In the genomic region with DNA sequence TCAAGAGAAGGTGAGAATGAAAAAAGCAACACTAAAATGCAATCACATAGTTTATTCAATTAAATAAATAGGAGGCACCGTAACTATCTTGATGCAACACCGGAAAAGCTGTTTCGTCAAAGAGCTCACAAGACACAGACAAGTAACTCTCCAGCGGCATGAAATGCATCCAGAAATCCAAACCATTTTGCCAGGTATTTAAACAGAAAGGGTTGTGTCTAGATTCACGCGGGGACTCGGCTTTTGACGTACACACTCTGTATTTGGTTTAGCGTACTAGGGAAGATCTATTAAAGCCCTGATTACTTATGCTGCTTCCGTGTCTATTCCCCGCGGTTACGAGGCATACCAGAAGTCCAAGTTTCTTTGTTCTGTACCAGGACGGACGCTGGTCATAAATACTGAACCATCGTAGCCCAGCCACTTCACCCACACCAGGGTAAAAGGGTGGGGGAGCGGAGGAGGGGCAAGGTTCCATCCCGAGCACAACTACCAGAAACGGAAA, we compare ENCODE assay signal across 8 cellular contexts. TPM values are rescaled to one million over a fixed set of nuclear protein-coding genes. Genes with fewer than 3 reads are reported as not detected.
DNase-seq lines count a peak whose midpoint lies in the region; ATAC-seq, FAIRE-seq and TF ChIP-seq lines count a peak whose summit lies in the region.

No MANE protein-coding gene starts in this region.

- POLR2A ChIA-PET in Panc1 (lab: Charles Lee): interaction anchor here (0.6 kb wide), 1 partner anchor 653 kb away, joined by 3 read pairs; no protein-coding TSS in a partner anchor

- ATAC-seq in HG02840 (IDR thresholded peaks at IDR 0.05; ENCODE audit: low FRiP score, unreplicated experiment) (peak; percentile 7), Panc1 (no peak; the same call in 1 of the 2 replicates)

- BruUV-seq in Panc1 (replicated peaks; lab: Mats Ljungman, UMichigan): no TSS peak

- H3K4me1 ChIP-seq in Panc1 (ENCODE audit: control insufficient read depth, insufficient read depth, low read length): peaks cover 24% of the 10 kb centered on the region

- no peak for FAIRE-seq in bronchial epithelial cell (lab: Jason Lieb, UNC)

- H3K27ac ChIP-seq in Panc1 (ENCODE audit: low read length): peak overlapping the region; percentile 92

- TF ChIP-seq CTCF in Panc1 (IDR thresholded peaks at IDR 0.05) (no peak), bronchial epithelial cell (IDR thresholded peaks at IDR 0.05; ENCODE audit: insufficient read depth, low read length, severe bottlenecking) (no peak)

- no peaks in the 10 kb centered on the region for H3K9me3 ChIP-seq in Panc1 (ENCODE audit: control insufficient read depth, insufficient read depth, low read depth, low read length)

- DNase-seq in NCI-H2196 treated with DMSO at 0.1 percent for 48 hours (lab: John Stamatoyannopoulos, UW; ENCODE audit: unreplicated experiment) (peak; percentile 3), NCI-H2196 (lab: John Stamatoyannopoulos, UW; ENCODE audit: unreplicated experiment) (no peak), Panc1 (ENCODE audit: low read depth, low spot score) (no peak), bronchial epithelial cell (ENCODE audit: low read depth) (peak; percentile 69), kidney tubule cell (ENCODE audit: low spot score) (peak; percentile 66), stromal cell of bone marrow (ENCODE audit: low read depth) (peak; percentile 38), NCI-H2029 treated with DMSO at 0.1 percent for 48 hours (lab: John Stamatoyannopoulos, UW) (no peak)

- H3K27me3 ChIP-seq in Panc1 (ENCODE audit: control insufficient read depth, insufficient read depth, low read length): no peaks in the 10 kb centered on the region
- no peaks in the 10 kb centered on the region for H3K27me3 ChIP-seq in bronchial epithelial cell (ENCODE audit: control insufficient read depth, insufficient read depth, low read length)

- intact Hi-C loops in Panc1 (cut with micrococcal nuclease; ENCODE audit: unreplicated experiment): no loop called here

- H3K36me3 ChIP-seq in Panc1 (ENCODE audit: control insufficient read depth, insufficient read depth, low read length): no peaks in the 10 kb centered on the region; the same call in 1 of the 2 replicates
- no peaks in the 10 kb centered on the region for H3K36me3 ChIP-seq in bronchial epithelial cell (ENCODE audit: control insufficient read depth, insufficient read depth, low read length)

- peak overlapping the region; percentile 80 to 90 for H3K4me3 ChIP-seq in Panc1 (ENCODE audit: low read depth in 2 of 2, low read length in 2 of 2)
- H3K4me3 ChIP-seq in bronchial epithelial cell (ENCODE audit: low read depth, low read length): peak overlapping the region; percentile 100

- in situ Hi-C loops in Panc1 (cut with HindIII; ENCODE audit: low pct_unique_long_range_greater_than_20kb, low sequenced_read_pairs): no loop called here

- CTCF ChIA-PET in Panc1 (lab: Charles Lee): no interaction called here

RNA-seq across cellular contexts. Expression of gene BNIP2, which starts 0.7 kb away (rescaled TPM):
- total RNA-seq in Panc1 (2021; ENCODE audit: unreplicated experiment): 70.7 TPM
- polyA plus RNA-seq in Panc1 (2012; ENCODE audit: insufficient read length): 44.5 TPM
- total RNA-seq in bronchial epithelial cell: 88.3 and 123 TPM in 2 replicates

RNA-seq across cellular contexts. Expression of gene GTF2A2, which starts 31.1 kb away (rescaled TPM):
- total RNA-seq in Panc1 (2021; ENCODE audit: unreplicated experiment) (234 TPM), bronchial epithelial cell (19.0 and 37.9 TPM in 2 replicates)
- polyA plus RNA-seq in Panc1 (2012; ENCODE audit: insufficient read length): 73.2 TPM

Comparison
In these comparisons a context has a peak if more than half of its experiments do, and no peak if none do; other contexts are left out.
1. DNase-seq: peak in NCI-H2196 treated with DMSO at 0.1 percent for 48 hours (single experiment), bronchial epithelial cell (single experiment), kidney tubule cell (single experiment) and stromal cell of bone marrow (single experiment); none in NCI-H2196 (single experiment), Panc1 (single experiment) and NCI-H2029 treated with DMSO at 0.1 percent for 48 hours (single experiment).